In the genomic region with DNA sequence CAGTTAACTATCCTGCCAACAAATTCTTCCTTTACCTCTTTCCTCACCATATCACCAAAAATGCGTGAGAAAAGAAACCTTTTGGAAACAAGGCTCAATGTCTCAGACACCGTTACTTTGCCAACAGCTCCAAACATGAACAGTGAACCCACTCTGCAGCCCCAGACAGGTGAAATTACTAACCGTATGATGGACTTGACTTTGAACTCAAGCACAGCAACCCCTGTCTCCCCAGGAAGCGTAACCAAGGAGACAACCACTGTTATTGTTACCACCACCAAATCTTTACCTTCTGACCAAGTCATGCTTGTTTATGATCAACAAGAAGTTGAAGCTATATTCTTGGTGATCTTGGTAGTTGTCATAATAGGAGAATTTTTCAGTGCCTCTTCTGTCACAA, we compare ENCODE assay signal across 3 cellular contexts.
TF ChIP-seq lines count a peak whose summit lies in the region.

No MANE protein-coding gene starts in this region.

TF ChIP-seq in HepG2, 621 proteins besides CTCF, POLR2A, EP300 and RAD21:
- TF ChIP-seq KDM1A (CRISPR knock-in tag; IDR thresholded peaks at IDR 0.05) (no peak), CC2D1A (CRISPR knock-in tag; IDR thresholded peaks at IDR 0.05) (no peak), ZNF616 (CRISPR knock-in tag; IDR thresholded peaks at IDR 0.05; ENCODE audit: low read depth) (no peak), SKI (IDR thresholded peaks at IDR 0.05; ENCODE audit: partially characterized antibody) (peak; percentile 87), TMF1 (CRISPR knock-in tag; IDR thresholded peaks at IDR 0.05; ENCODE audit: low read depth) (no peak), PAF1 (CRISPR knock-in tag; IDR thresholded peaks at IDR 0.05) (no peak), TBL1XR1 (IDR thresholded peaks at IDR 0.05; ENCODE audit: borderline replicate concordance, low read length, partially characterized antibody) (peak; percentile 26), STAG1 (CRISPR knock-in tag; IDR thresholded peaks at IDR 0.05) (no peak), RARA (CRISPR knock-in tag; IDR thresholded peaks at IDR 0.05) (peak; percentile 29; the same call in 1 of the 2 replicates)
- TF ChIP-seq, protein P1, sequence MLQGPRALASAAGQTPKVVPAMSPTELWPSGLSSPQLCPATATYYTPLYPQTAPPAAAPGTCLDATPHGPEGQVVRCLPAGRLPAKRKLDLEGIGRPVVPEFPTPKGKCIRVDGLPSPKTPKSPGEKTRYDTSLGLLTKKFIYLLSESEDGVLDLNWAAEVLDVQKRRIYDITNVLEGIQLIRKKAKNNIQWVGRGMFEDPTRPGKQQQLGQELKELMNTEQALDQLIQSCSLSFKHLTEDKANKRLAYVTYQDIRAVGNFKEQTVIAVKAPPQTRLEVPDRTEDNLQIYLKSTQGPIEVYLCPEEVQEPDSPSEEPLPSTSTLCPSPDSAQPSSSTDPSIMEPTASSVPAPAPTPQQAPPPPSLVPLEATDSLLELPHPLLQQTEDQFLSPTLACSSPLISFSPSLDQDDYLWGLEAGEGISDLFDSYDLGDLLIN (CRISPR knock-in tag; IDR thresholded peaks at IDR 0.05; ENCODE audit: borderline replicate concordance), result no peak
- TF ChIP-seq, protein P2, sequence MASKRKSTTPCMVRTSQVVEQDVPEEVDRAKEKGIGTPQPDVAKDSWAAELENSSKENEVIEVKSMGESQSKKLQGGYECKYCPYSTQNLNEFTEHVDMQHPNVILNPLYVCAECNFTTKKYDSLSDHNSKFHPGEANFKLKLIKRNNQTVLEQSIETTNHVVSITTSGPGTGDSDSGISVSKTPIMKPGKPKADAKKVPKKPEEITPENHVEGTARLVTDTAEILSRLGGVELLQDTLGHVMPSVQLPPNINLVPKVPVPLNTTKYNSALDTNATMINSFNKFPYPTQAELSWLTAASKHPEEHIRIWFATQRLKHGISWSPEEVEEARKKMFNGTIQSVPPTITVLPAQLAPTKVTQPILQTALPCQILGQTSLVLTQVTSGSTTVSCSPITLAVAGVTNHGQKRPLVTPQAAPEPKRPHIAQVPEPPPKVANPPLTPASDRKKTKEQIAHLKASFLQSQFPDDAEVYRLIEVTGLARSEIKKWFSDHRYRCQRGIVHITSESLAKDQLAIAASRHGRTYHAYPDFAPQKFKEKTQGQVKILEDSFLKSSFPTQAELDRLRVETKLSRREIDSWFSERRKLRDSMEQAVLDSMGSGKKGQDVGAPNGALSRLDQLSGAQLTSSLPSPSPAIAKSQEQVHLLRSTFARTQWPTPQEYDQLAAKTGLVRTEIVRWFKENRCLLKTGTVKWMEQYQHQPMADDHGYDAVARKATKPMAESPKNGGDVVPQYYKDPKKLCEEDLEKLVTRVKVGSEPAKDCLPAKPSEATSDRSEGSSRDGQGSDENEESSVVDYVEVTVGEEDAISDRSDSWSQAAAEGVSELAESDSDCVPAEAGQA (IDR thresholded peaks at IDR 0.05; ENCODE audit: low read depth), result no peak
- TF ChIP-seq, protein P2 (CRISPR knock-in tag; IDR thresholded peaks at IDR 0.05; ENCODE audit: borderline replicate concordance), result no peak

TF ChIP-seq in IMR-90, 13 proteins besides CTCF, POLR2A, EP300 and RAD21:
- TF ChIP-seq RFX5 (IDR thresholded peaks at IDR 0.05; ENCODE audit: low read depth, low read length) (no peak), NFE2L2 (IDR thresholded peaks at IDR 0.05; ENCODE audit: low read depth, low read length) (no peak), FOS (IDR thresholded peaks at IDR 0.05; ENCODE audit: low read depth, low read length) (no peak), BHLHE40 (IDR thresholded peaks at IDR 0.05; ENCODE audit: low read depth, low read length) (no peak), CEBPB (IDR thresholded peaks at IDR 0.05; ENCODE audit: low read depth, low read length) (no peak), MAZ (IDR thresholded peaks at IDR 0.05; ENCODE audit: borderline replicate concordance, low read depth, low read length) (no peak)
- TF ChIP-seq, protein P3, sequence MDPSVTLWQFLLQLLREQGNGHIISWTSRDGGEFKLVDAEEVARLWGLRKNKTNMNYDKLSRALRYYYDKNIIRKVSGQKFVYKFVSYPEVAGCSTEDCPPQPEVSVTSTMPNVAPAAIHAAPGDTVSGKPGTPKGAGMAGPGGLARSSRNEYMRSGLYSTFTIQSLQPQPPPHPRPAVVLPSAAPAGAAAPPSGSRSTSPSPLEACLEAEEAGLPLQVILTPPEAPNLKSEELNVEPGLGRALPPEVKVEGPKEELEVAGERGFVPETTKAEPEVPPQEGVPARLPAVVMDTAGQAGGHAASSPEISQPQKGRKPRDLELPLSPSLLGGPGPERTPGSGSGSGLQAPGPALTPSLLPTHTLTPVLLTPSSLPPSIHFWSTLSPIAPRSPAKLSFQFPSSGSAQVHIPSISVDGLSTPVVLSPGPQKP (IDR thresholded peaks at IDR 0.05; ENCODE audit: borderline replicate concordance, low read depth, low read length), result no peak

TF ChIP-seq in GM12878, 131 proteins besides CTCF, POLR2A, EP300 and RAD21:
- no peak for TF ChIP-seq CBX3 (IDR thresholded peaks at IDR 0.05; ENCODE audit: borderline replicate concordance, low read depth)
- no peak for TF ChIP-seq PRDM15 (CRISPR knock-in tag; IDR thresholded peaks at IDR 0.05)
- TF ChIP-seq ZZZ3 (IDR thresholded peaks at IDR 0.05; ENCODE audit: control insufficient read depth, insufficient read length, low read depth), result no peak
- TF ChIP-seq ZBED1 (IDR thresholded peaks at IDR 0.05; ENCODE audit: borderline replicate concordance), result no peak
- TF ChIP-seq BACH1 (IDR thresholded peaks at IDR 0.05; ENCODE audit: borderline replicate concordance), result no peak
- no peak for TF ChIP-seq JUNB (IDR thresholded peaks at IDR 0.05)
- TF ChIP-seq SMAD1 (IDR thresholded peaks at IDR 0.05; ENCODE audit: low read depth, partially characterized antibody), result no peak
- TF ChIP-seq SRF (IDR thresholded peaks at IDR 0.05; ENCODE audit: low read depth in 2 of 2, low read length in 2 of 2), result no peak
TF ChIP-seq in GM12878: peak in this region for 0.
